In genomic region chr11:65776196-65776595, GRCh38 we compare ENCODE assay signal across 11 cellular contexts. TPM values are rescaled to one million over a fixed set of nuclear protein-coding genes. Genes with fewer than 3 reads are reported as not detected.
A peak's percentile ranks its signal among the peaks of the same experiment; 100 is the strongest.
DNase-seq lines count a peak whose midpoint lies in the region; ATAC-seq and TF ChIP-seq lines count a peak whose summit lies in the region.
"Had no signal": no experiment of that assay in that cellular context is flagged by ENCODE, and none has a peak within 500 bp of the region (broad histone marks: within the 10 kb centered on the region; RNA-seq: fewer than 3 reads in every experiment).

No MANE protein-coding gene starts in this region.

- H3K56ac ChIP-seq in IMR-90 (ENCODE audit: extremely low read depth, insufficient read depth, low read length) = no peak overlapping the region

- intact Hi-C loops in IMR-90 (cut with micrococcal nuclease) = no loop called here

- H3K4me2 ChIP-seq in IMR-90 (ENCODE audit: low read depth, low read length) = no peak overlapping the region

- no peak overlapping the region for H4K8ac ChIP-seq in IMR-90 (ENCODE audit: low read depth in 2 of 2, low read length in 2 of 2)

- TF ChIP-seq CTCF in IMR-90 (conservative IDR thresholded peaks at IDR 0.05; ENCODE audit: low read depth, low read length) = no peak
- no peak for TF ChIP-seq CTCF in fibroblast of villous mesenchyme (IDR thresholded peaks at IDR 0.05; ENCODE audit: insufficient read depth, low read depth, low read length)

- no peak overlapping the region for H2BK20ac ChIP-seq in IMR-90 (ENCODE audit: low read depth, low read length)

- H4K20me1 ChIP-seq in IMR-90 (ENCODE audit: insufficient read depth, low read length) = peaks cover 32% of the 10 kb centered on the region

- dilution Hi-C loops in IMR-90 (cut with HindIII; ENCODE audit: low sequenced_read_pairs, unreplicated experiment) = no loop called here

- H3K4me3 ChIP-seq in IMR-90 (ENCODE audit: insufficient read depth, low read depth, low read length) (no peak overlapping the region), fibroblast of villous mesenchyme (ENCODE audit: low read depth, low read length) (no peak overlapping the region), skin epidermis (no peak overlapping the region)

- WGBS in IMR-90 (ENCODE audit: extremely low coverage in 2 of 2, insufficient read length in 1 of 2), 2 experiments = no CpG with 5 or more reads among the region's 8 CpGs

- H2BK15ac ChIP-seq in IMR-90 (ENCODE audit: low read depth, low read length) = no peak overlapping the region

- peak; percentile 8 for DNase-seq in IMR-90
- DNase-seq in SKM-1 treated with dmso at 0.1 percent for 144 hours (lab: John Stamatoyannopoulos, UW; ENCODE audit: unreplicated experiment) = peak; percentile 99
- peak; percentile 88 for DNase-seq in fibroblast of villous mesenchyme (ENCODE audit: low read depth)
- DNase-seq in NCI-H446 (lab: John Stamatoyannopoulos, UW) = no peak
- DNase-seq in SW480 (ENCODE audit: low spot score) = no peak
- DNase-seq in NCI-H2107 treated with DMSO at 0.1 percent for 48 hours (lab: John Stamatoyannopoulos, UW; ENCODE audit: unreplicated experiment) = no peak
- no peak for DNase-seq in NCI-H1930 (lab: John Stamatoyannopoulos, UW)
- DNase-seq: anterior cingulate cortex; effector CD8-positive, alpha-beta T cell; NCI-H748 treated with DMSO at 0.1 percent for 48 hours had no signal

- H2AK9ac ChIP-seq in IMR-90 (replicated peaks; ENCODE audit: low read depth, low read length, poor library complexity) = no peak overlapping the region

- CTCF ChIA-PET in IMR-90 (lab: Yijun Ruan, JAX) = no interaction called here

- H3K79me1 ChIP-seq in IMR-90 (ENCODE audit: low read depth in 1 of 2, low read length in 2 of 2) = peaks cover 33 to 67% of the 10 kb centered on the region in 2 experiments

- no peak overlapping the region for H2AFZ ChIP-seq in IMR-90 (replicated peaks; ENCODE audit: low read length, poor library complexity)

- H3K27ac ChIP-seq in IMR-90 (ENCODE audit: insufficient read depth, low read length) (no peak overlapping the region), skin epidermis (peak overlapping the region in 19 of 21 experiments; percentile 15 to 82 (median 55))

- TF ChIP-seq POLR2A in IMR-90 (IDR thresholded peaks at IDR 0.05; ENCODE audit: low read depth, low read length) = no peak

- no peak overlapping the region for H4K5ac ChIP-seq in IMR-90 (ENCODE audit: low read depth, low read length)

- no peak overlapping the region for H2BK120ac ChIP-seq in IMR-90 (ENCODE audit: low read depth, low read length)

- no peak overlapping the region for H3K18ac ChIP-seq in IMR-90 (ENCODE audit: low read depth, low read length)

- H2BK5ac ChIP-seq in IMR-90 (ENCODE audit: low read depth, low read length, poor library complexity, severe bottlenecking) = no peak overlapping the region

- no peak for ATAC-seq in IMR-90 (ENCODE audit: low read depth)

- H4K91ac ChIP-seq in IMR-90 (ENCODE audit: insufficient read depth, low read depth, low read length) = no peak overlapping the region

- POLR2A ChIA-PET in IMR-90 (lab: Charles Lee; ENCODE audit: unreplicated experiment) = interaction anchor here (0.6 kb wide), 1 partner anchor 9 kb away, joined by 10 read pairs; no protein-coding TSS in a partner anchor

- H3K9ac ChIP-seq in IMR-90 (ENCODE audit: low read depth, low read length) = no peak overlapping the region

- H3K9me3 ChIP-seq in IMR-90 (ENCODE audit: control insufficient read depth, insufficient read depth, low read length) = no peaks in the 10 kb centered on the region

- no peak overlapping the region for H2AK5ac ChIP-seq in IMR-90 (ENCODE audit: low read depth, low read length)

- no TSS peak for BruUV-seq in IMR-90 (replicated peaks; lab: Mats Ljungman, UMichigan)

- no peak overlapping the region for H3K14ac ChIP-seq in IMR-90 (replicated peaks; ENCODE audit: low read depth, low read length)

- peaks cover 21% of the 10 kb centered on the region; the same call in 1 of the 2 replicates for H3K36me3 ChIP-seq in IMR-90 (ENCODE audit: control insufficient read depth, insufficient read depth, low read length)

- in situ Hi-C loops in IMR-90 (cut with MboI; ENCODE audit: low sequenced_read_pairs) = no loop called here

- TF ChIP-seq RAD21 in IMR-90 (IDR thresholded peaks at IDR 0.05; ENCODE audit: low read length) = no peak

- H3K27me3 ChIP-seq in IMR-90 (ENCODE audit: control insufficient read depth, insufficient read depth, low read length) = no peaks in the 10 kb centered on the region; the same call in 1 of the 2 replicates

- H3K4ac ChIP-seq in IMR-90 (ENCODE audit: low read depth, low read length) = no peak overlapping the region

- H3K9me1 ChIP-seq in IMR-90 (ENCODE audit: insufficient read depth, low read length) = peaks cover 10% of the 10 kb centered on the region

- H3K23ac ChIP-seq in IMR-90 (ENCODE audit: low read depth, low read length) = no peak overlapping the region

- peaks cover 3% of the 10 kb centered on the region; the same call in 1 of the 2 replicates for H3K4me1 ChIP-seq in IMR-90 (ENCODE audit: control insufficient read depth, insufficient read depth, low read length)

TF ChIP-seq in IMR-90, 13 proteins besides CTCF, POLR2A, EP300 and RAD21:
- TF ChIP-seq CEBPB (IDR thresholded peaks at IDR 0.05; ENCODE audit: low read depth, low read length) = 0 out of 2 replicates have a peak, but pooled peaks have one; percentile 19
- no peak for TF ChIP-seq NFE2L2 (IDR thresholded peaks at IDR 0.05; ENCODE audit: low read depth, low read length)

RNA-seq across cellular contexts. Expression of gene AP5B1, which starts 4.6 kb away (rescaled TPM):
- total RNA-seq in IMR-90 (2012; rRNA removed) = 2.2 and 2.5 TPM in 2 replicates
- 5.0 and 6.0 TPM in 2 replicates for polyA plus RNA-seq in IMR-90 (2012; rRNA removed)
- 3.1 and 5.0 TPM in 2 replicates for polyA plus RNA-seq in IMR-90 (2012; cell fraction: cytosol; rRNA removed)
- 9.2 and 20.1 TPM in 2 replicates for polyA plus RNA-seq in IMR-90 (2012; cell fraction: nucleus; rRNA removed; ENCODE audit: low replicate concordance)
- 13.8 and 16.4 TPM in 2 replicates for total RNA-seq in fibroblast of villous mesenchyme

RNA-seq across cellular contexts. Expression of gene OVOL1, which starts 10.7 kb away (rescaled TPM):
- total RNA-seq in IMR-90 (2012; rRNA removed) (not detected in 2 replicates), fibroblast of villous mesenchyme (not detected in 2 replicates)
- not detected in 2 replicates for polyA plus RNA-seq in IMR-90 (2012; rRNA removed)
- polyA plus RNA-seq in IMR-90 (2012; cell fraction: cytosol; rRNA removed) = not detected in 2 replicates
- polyA plus RNA-seq in IMR-90 (2012; cell fraction: nucleus; rRNA removed; ENCODE audit: low replicate concordance) = not detected in 2 replicates

RNA-seq across cellular contexts. Expression of gene RNASEH2C, which starts 55.6 kb away (rescaled TPM):
- total RNA-seq in IMR-90 (2012; rRNA removed) = 40.0 and 69.4 TPM in 2 replicates
- 34.8 and 46.3 TPM in 2 replicates for polyA plus RNA-seq in IMR-90 (2012; rRNA removed)
- 61.0 and 90.4 TPM in 2 replicates for polyA plus RNA-seq in IMR-90 (2012; cell fraction: cytosol; rRNA removed)
- 60.1 and 110 TPM in 2 replicates for polyA plus RNA-seq in IMR-90 (2012; cell fraction: nucleus; rRNA removed; ENCODE audit: low replicate concordance)
- 41.5 and 44.1 TPM in 2 replicates for total RNA-seq in fibroblast of villous mesenchyme

RNA-seq across cellular contexts. Expression of gene SNX32, which starts 57.6 kb away (rescaled TPM):
- total RNA-seq in IMR-90 (2012; rRNA removed) (0.36 TPM in 1 of 2 replicates, not detected in the other), fibroblast of villous mesenchyme (under 0.01 TPM in 1 of 2 replicates, not detected in the other)
- 0.69 and 0.79 TPM in 2 replicates for polyA plus RNA-seq in IMR-90 (2012; rRNA removed)
- polyA plus RNA-seq in IMR-90 (2012; cell fraction: cytosol; rRNA removed) = 0.08 and 0.46 TPM in 2 replicates
- polyA plus RNA-seq in IMR-90 (2012; cell fraction: nucleus; rRNA removed; ENCODE audit: low replicate concordance) = 5.7 and 6.5 TPM in 2 replicates

Comparison
In these comparisons a context has a peak if more than half of its experiments do, and no peak if none do; other contexts are left out.
1. DNase-seq: peak in IMR-90 (single experiment), SKM-1 treated with dmso at 0.1 percent for 144 hours (single experiment) and fibroblast of villous mesenchyme (single experiment); none in NCI-H446 (0 of 2), SW480 (single experiment), NCI-H2107 treated with DMSO at 0.1 percent for 48 hours (single experiment) and NCI-H1930 (0 of 2).